ENCODE assay signal across 8 cellular contexts in genomic region chr1:1908506-1908791, GRCh38. TPM values are rescaled to one million over a fixed set of nuclear protein-coding genes. Genes with fewer than 3 reads are reported as not detected.
DNase-seq lines count a peak whose midpoint lies in the region; ATAC-seq and TF ChIP-seq lines count a peak whose summit lies in the region.

No MANE protein-coding gene starts in this region.

- H3K27ac ChIP-seq in CD4-positive, alpha-beta T cell (ENCODE audit: low read depth, low read length): peak overlapping the region; percentile 61
- H3K27ac ChIP-seq in iPS-18a (ENCODE audit: low read length): no peak overlapping the region
- H3K27ac ChIP-seq in stomach: peak overlapping the region; percentile 90 to 96 (median 92)

- H3K36me3 Mint-ChIP-seq in CD4-positive, alpha-beta T cell (ENCODE audit: low read depth): no peaks in the 10 kb centered on the region
- H3K36me3 Mint-ChIP-seq in activated CD4-positive, alpha-beta memory T cell treated with anti-CD3 and anti-CD28 coated beads, Interleukin-2, amount 10 ng/mL, durations not matched to agents 7 days and 5 days (ENCODE audit: low read depth): no peaks in the 10 kb centered on the region

- H3K36me3 ChIP-seq in iPS-18a (ENCODE audit: control insufficient read depth, low read depth, low read length): no peaks in the 10 kb centered on the region
- H3K36me3 ChIP-seq in stomach: no peaks in the 10 kb centered on the region

- H3K9me3 Mint-ChIP-seq in CD4-positive, alpha-beta T cell: no peaks in the 10 kb centered on the region
- no peaks in the 10 kb centered on the region for H3K9me3 Mint-ChIP-seq in activated CD4-positive, alpha-beta memory T cell treated with anti-CD3 and anti-CD28 coated beads, Interleukin-2, amount 10 ng/mL, durations not matched to agents 7 days and 5 days

- no peaks in the 10 kb centered on the region for H3K9me3 ChIP-seq in CD4-positive, alpha-beta T cell (ENCODE audit: control insufficient read depth, low read length)
- H3K9me3 ChIP-seq in iPS-18a (ENCODE audit: control insufficient read depth, low read depth, low read length) (no peaks in the 10 kb centered on the region), stomach (no peaks in the 10 kb centered on the region)

- POLR2A ChIA-PET in CD4-positive, alpha-beta T cell (lab: Charles Lee): interaction anchor here (0.8 to 2.3 kb wide), 19 partner anchors 9 to 321 kb away, joined by 3 to 23 read pairs (median 5); partner anchors contain the start of genes CDK11A, FAAP20, MIB2 and TMEM52
- POLR2A ChIA-PET in activated CD4-positive, alpha-beta memory T cell treated with anti-CD3 and anti-CD28 coated beads, Interleukin-2, amount 10 ng/mL, durations not matched to agents 7 days and 5 days (lab: Charles Lee): interaction anchor here (0.6 to 3.1 kb wide), 12 partner anchors 10 to 132 kb away, joined by 3 to 22 read pairs (median 6); partner anchors contain the start of genes NADK and TMEM52

- CTCF ChIA-PET in CD4-positive, alpha-beta T cell (lab: Charles Lee): interaction anchor here (0.6 to 2.3 kb wide), 29 partner anchors 9 to 294 kb away, joined by 3 to 27 read pairs (median 4); partner anchors contain the start of genes CDK11A, NADK and TMEM52
- CTCF ChIA-PET in activated CD4-positive, alpha-beta memory T cell treated with anti-CD3 and anti-CD28 coated beads, Interleukin-2, amount 10 ng/mL, durations not matched to agents 7 days and 5 days (lab: Charles Lee): interaction anchor here (0.8 to 3.5 kb wide), 19 partner anchors 10 to 618 kb away, joined by 3 to 35 read pairs (median 5); partner anchors contain the start of genes MORN1, NADK, PANK4 and RER1

- no peak for TF ChIP-seq CTCF in CD4-positive, alpha-beta T cell (IDR thresholded peaks at IDR 0.05)
- TF ChIP-seq CTCF in stomach (IDR thresholded peaks at IDR 0.05): no peak

- TF ChIP-seq EP300 in stomach (IDR thresholded peaks at IDR 0.05): no peak

- no peaks in the 10 kb centered on the region for H3K27me3 ChIP-seq in CD4-positive, alpha-beta T cell (ENCODE audit: control insufficient read depth, insufficient read depth, low read length)
- H3K27me3 ChIP-seq in iPS-18a (ENCODE audit: control insufficient read depth, insufficient read depth, low read length) (no peaks in the 10 kb centered on the region), stomach (no peaks in the 10 kb centered on the region)

- no peaks in the 10 kb centered on the region for H3K27me3 Mint-ChIP-seq in CD4-positive, alpha-beta T cell
- H3K27me3 Mint-ChIP-seq in activated CD4-positive, alpha-beta memory T cell treated with anti-CD3 and anti-CD28 coated beads, Interleukin-2, amount 10 ng/mL, durations not matched to agents 7 days and 5 days: no peaks in the 10 kb centered on the region

- intact Hi-C loops in CD4-positive, alpha-beta T cell (cut with DNase I, micrococcal nuclease): loop anchor here (2.0 to 5.0 kb wide), 4 partner anchors 126 to 291 kb away; partner anchors contain the start of genes MIB2 (in 1 of the 2) and NADK (in 1 of the 2)
- intact Hi-C loops in stomach (cut with DNase I; ENCODE audit: low total_unique reads): loop anchor here (10.0 kb wide), 1 partner anchor 144 kb away; no protein-coding TSS in a partner anchor

- H3K4me3 Mint-ChIP-seq in CD4-positive, alpha-beta T cell: peak overlapping the region; percentile 69
- peak overlapping the region; percentile 67 for H3K4me3 Mint-ChIP-seq in activated CD4-positive, alpha-beta memory T cell treated with anti-CD3 and anti-CD28 coated beads, Interleukin-2, amount 10 ng/mL, durations not matched to agents 7 days and 5 days

- no peak overlapping the region for H3K27ac Mint-ChIP-seq in CD4-positive, alpha-beta T cell
- H3K27ac Mint-ChIP-seq in activated CD4-positive, alpha-beta memory T cell treated with anti-CD3 and anti-CD28 coated beads, Interleukin-2, amount 10 ng/mL, durations not matched to agents 7 days and 5 days: peak overlapping the region; percentile 35

- peak overlapping the region; percentile 61 for H3K4me3 ChIP-seq in iPS-18a (ENCODE audit: low read length)
- H3K4me3 ChIP-seq in stomach: peak overlapping the region; percentile 64 to 73 (median 68)

- no peak for TF ChIP-seq POLR2A in stomach (IDR thresholded peaks at IDR 0.05)

- H3K4me1 Mint-ChIP-seq in CD4-positive, alpha-beta T cell (ENCODE audit: low read depth): peaks cover 6% of the 10 kb centered on the region
- peaks cover 18% of the 10 kb centered on the region for H3K4me1 Mint-ChIP-seq in activated CD4-positive, alpha-beta memory T cell treated with anti-CD3 and anti-CD28 coated beads, Interleukin-2, amount 10 ng/mL, durations not matched to agents 7 days and 5 days

- no peak overlapping the region for H3K9ac ChIP-seq in iPS-18a (ENCODE audit: low read length)

- peak; percentile 3 for ATAC-seq in CD4-positive, alpha-beta T cell (ENCODE audit: poor library complexity)
- ATAC-seq in HG02759 (IDR thresholded peaks at IDR 0.05; ENCODE audit: unreplicated experiment): peak; percentile 19

- H3K4me1 ChIP-seq in iPS-18a (ENCODE audit: control insufficient read depth, low read depth, low read length) (peaks cover 4% of the 10 kb centered on the region), stomach (peaks cover 26 to 39% (median 37%) of the 10 kb centered on the region in 4 donors)

- WGBS in stomach, 5 donors: 3 to 12% (median 6%) methylated on average over 9 to 21 of the region's 21 CpGs

- DNase-seq in CD4-positive, alpha-beta T cell: no peak
- DNase-seq in activated CD4-positive, alpha-beta memory T cell treated with anti-CD3 and anti-CD28 coated beads, Interleukin-2, amount 10 ng/mL, durations not matched to agents 7 days and 5 days: no peak
- DNase-seq in stomach (no peak), HCEC 1CT (no peak), kidney glomerular epithelial cell (lab: John Stamatoyannopoulos, UW) (no peak), inferior parietal cortex (ENCODE audit: extremely low spot score) (no peak)

RNA-seq across cellular contexts. Expression of gene CALML6, which starts 6.6 kb away (rescaled TPM):
- under 1 TPM; 0.47 to 0.69 TPM for total RNA-seq in CD4-positive, alpha-beta T cell
- total RNA-seq in activated CD4-positive, alpha-beta memory T cell treated with anti-CD3 and anti-CD28 coated beads, Interleukin-2, amount 10 ng/mL, durations not matched to agents 7 days and 5 days: under 1 TPM; 0.25 to 0.38 TPM
- not detected for total RNA-seq in stomach
- 1 to 10 TPM; 1.4 to 5.7 (median 2.6) TPM for polyA plus RNA-seq in stomach

RNA-seq across cellular contexts. Expression of gene TMEM52, which starts 10.6 kb away (rescaled TPM):
- total RNA-seq in CD4-positive, alpha-beta T cell: 1 to 10 TPM in 1 of 2 experiments, under 1 TPM in 1; 0.49 to 1.9 TPM
- total RNA-seq in activated CD4-positive, alpha-beta memory T cell treated with anti-CD3 and anti-CD28 coated beads, Interleukin-2, amount 10 ng/mL, durations not matched to agents 7 days and 5 days: not detected
- 1 to 10 TPM in 1 of 5 donors, not detected in 4; 9.8 TPM for total RNA-seq in stomach
- 10 to 100 TPM in 1 of 3 donors, 1 to 10 TPM in 2; 5.0 to 10.4 (median 6.2) TPM for polyA plus RNA-seq in stomach

RNA-seq across cellular contexts. Expression of gene GNB1, which starts 17.6 kb away (rescaled TPM):
- total RNA-seq in CD4-positive, alpha-beta T cell: 100 to 1,000 TPM; 138 to 149 TPM
- 100 to 1,000 TPM; 428 to 431 TPM for total RNA-seq in activated CD4-positive, alpha-beta memory T cell treated with anti-CD3 and anti-CD28 coated beads, Interleukin-2, amount 10 ng/mL, durations not matched to agents 7 days and 5 days
- 100 to 1,000 TPM in 4 of 5 donors, 10 to 100 TPM in 1; 49.6 to 195 (median 124) TPM for total RNA-seq in stomach
- 100 to 1,000 TPM in 2 of 3 donors, 10 to 100 TPM in 1; 66.2 to 146 (median 126) TPM for polyA plus RNA-seq in stomach
